In the genomic region with DNA sequence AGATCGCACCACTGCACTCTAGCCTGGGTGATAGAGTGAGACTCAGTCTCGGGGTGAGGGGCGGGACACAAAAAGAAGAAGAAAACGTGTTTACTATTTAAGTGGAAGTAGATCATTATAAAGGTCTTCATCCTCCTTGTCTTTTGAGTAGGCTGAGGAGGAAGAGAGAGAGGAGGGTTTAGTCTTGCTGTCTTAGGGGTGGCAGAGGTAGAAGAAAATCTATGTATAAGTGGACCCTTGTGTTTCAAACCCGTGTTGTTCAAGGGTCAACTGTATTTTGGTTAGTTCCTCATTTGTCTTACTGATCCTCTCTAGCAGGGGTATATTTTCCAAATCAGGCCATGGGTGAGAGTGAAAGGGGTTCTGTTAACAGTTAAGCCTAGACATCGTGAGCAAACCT, we compare ENCODE assay signal across 1 cellular context.
TF ChIP-seq lines count a peak whose summit lies in the region.

No MANE protein-coding gene starts in this region.

TF ChIP-seq in K562, 482 proteins besides CTCF, POLR2A, EP300 and RAD21:
- TF ChIP-seq EGR1 (conservative IDR thresholded peaks at IDR 0.05), result no peak
